Comparison of ENCODE assay signal across 11 cellular contexts in the genomic region with DNA sequence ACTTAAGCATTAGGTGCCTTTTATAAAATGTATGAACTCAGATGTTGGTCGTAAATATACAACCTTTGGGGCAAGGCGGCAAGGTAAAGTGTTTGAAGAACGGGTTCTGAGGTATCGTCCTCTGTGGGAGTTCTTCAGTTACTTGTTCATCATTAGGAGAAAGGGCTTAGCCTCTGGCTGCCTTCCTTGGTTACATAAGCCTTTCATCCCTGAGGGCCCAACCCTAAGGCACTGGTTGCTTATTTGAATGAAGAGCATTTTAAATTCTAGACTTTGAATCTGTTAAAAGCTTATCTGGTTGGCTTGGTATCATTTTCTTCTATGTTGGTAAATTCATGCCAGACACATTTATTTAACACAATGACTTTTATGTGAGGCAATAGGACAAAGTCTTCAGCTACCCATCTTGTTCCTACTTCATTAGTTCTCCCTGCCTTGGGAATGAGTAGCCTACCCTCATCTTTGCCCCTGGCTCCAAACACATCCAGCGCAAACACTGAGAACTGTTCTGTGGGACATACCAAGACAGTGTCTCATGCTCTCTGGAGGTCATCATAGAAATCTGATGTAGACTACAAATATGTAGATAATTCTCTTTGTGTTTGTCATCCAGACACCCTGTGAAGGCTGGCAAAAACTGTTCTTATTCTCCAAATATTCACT. TPM values are rescaled to one million over a fixed set of nuclear protein-coding genes. Genes with fewer than 3 reads are reported as not detected.
DNase-seq lines count a peak whose midpoint lies in the region; ATAC-seq lines count a peak whose summit lies in the region.
"Had no signal": no experiment of that assay in that cellular context is flagged by ENCODE, and none has a peak within 500 bp of the region (broad histone marks: within the 10 kb centered on the region; RNA-seq: fewer than 3 reads in every experiment).

No MANE protein-coding gene starts in this region.

- no peaks in the 10 kb centered on the region for H3K27me3 ChIP-seq in skeletal muscle satellite cell (ENCODE audit: control insufficient read depth, insufficient read depth, low read length)
- 0 out of 2 replicates have a peak, but pooled peaks cover 3% of the 10 kb centered on the region for H3K27me3 ChIP-seq in Karpas-422 (ENCODE audit: low read length)

- peak overlapping the region; percentile 93 for H3K9ac ChIP-seq in skeletal muscle satellite cell (ENCODE audit: low read depth, low read length)
- no peak overlapping the region for H3K9ac ChIP-seq in Karpas-422 (ENCODE audit: low read length)

- no peaks in the 10 kb centered on the region for H3K9me2 ChIP-seq in Karpas-422 (replicated peaks; ENCODE audit: insufficient read depth, low read length)

- H3K4me3 ChIP-seq in skeletal muscle satellite cell (ENCODE audit: low read length), result peak overlapping the region; percentile 56
- H3K4me3 ChIP-seq in Karpas-422 (ENCODE audit: low read length), result no peak overlapping the region

- H3K36me3 ChIP-seq in skeletal muscle satellite cell (ENCODE audit: insufficient read depth, low read length) (no peaks in the 10 kb centered on the region), Karpas-422 (ENCODE audit: insufficient read depth, low read length) (no peaks in the 10 kb centered on the region)

- no peak for ATAC-seq in HG03571 (IDR thresholded peaks at IDR 0.05; ENCODE audit: unreplicated experiment)
- ATAC-seq in GM19023 (IDR thresholded peaks at IDR 0.05; ENCODE audit: unreplicated experiment), result no peak

- DNase-seq in ELR (ENCODE audit: low read depth), result peak; percentile 99
- peak; percentile 56 for DNase-seq in T1000 (lab: John Stamatoyannopoulos, UW)
- peak; percentile 91 for DNase-seq in glomerular visceral epithelial cell (ENCODE audit: extremely low spot score)
- DNase-seq in NK-92 (lab: John Stamatoyannopoulos, UW; ENCODE audit: unreplicated experiment), result no peak
- no peak for DNase-seq in Karpas-422
- DNase-seq: head of caudate nucleus, KBM-7 had no signal

- no peaks in the 10 kb centered on the region for H4K20me1 ChIP-seq in Karpas-422 (ENCODE audit: insufficient read depth, low read depth, low read length)

- no peak overlapping the region for H3K27ac ChIP-seq in Karpas-422 (ENCODE audit: low read length)

- no peak overlapping the region for H2AFZ ChIP-seq in Karpas-422 (ENCODE audit: low read length)

- peak overlapping the region; percentile 78 for H3K4me2 ChIP-seq in skeletal muscle satellite cell (ENCODE audit: low read length)
- H3K4me2 ChIP-seq in Karpas-422 (ENCODE audit: low read depth, low read length, poor library complexity, severe bottlenecking), result no peak overlapping the region

- H3K79me2 ChIP-seq in Karpas-422 (ENCODE audit: low read length), result no peaks in the 10 kb centered on the region

- H3K9me3 ChIP-seq in skeletal muscle satellite cell (replicated peaks; ENCODE audit: low read length) (no peaks in the 10 kb centered on the region), Karpas-422 (ENCODE audit: low read length) (no peaks in the 10 kb centered on the region)

- H3K4me1 ChIP-seq in skeletal muscle satellite cell (ENCODE audit: control insufficient read depth, insufficient read depth, low read length) (peaks cover 78% of the 10 kb centered on the region), Karpas-422 (ENCODE audit: low read length) (no peaks in the 10 kb centered on the region)

RNA-seq across cellular contexts. Expression of gene CCDC80, which starts 12.4 kb away (rescaled TPM):
- total RNA-seq in skeletal muscle satellite cell (2012; rRNA removed), result 232 and 249 TPM in 2 replicates
- 0.11 TPM in 1 of 2 replicates, not detected in the other for total RNA-seq in Karpas-422 (2014; rRNA removed; shearing (Covaris generic); ENCODE audit: low replicate concordance)
- total RNA-seq: activated CD4-positive, alpha-beta T cell treated with anti-CD3 and anti-CD28 coated beads, Interleukin-2, amount 10 ng/mL, durations not matched to agents 24 days and 14 days had no signal

Comparison
In these comparisons a context has a peak if more than half of its experiments do, and no peak if none do; other contexts are left out.
1. DNase-seq: peak in ELR (single experiment), T1000 (single experiment) and glomerular visceral epithelial cell (single experiment); none in NK-92 (single experiment) and Karpas-422 (single experiment).